In the genomic region with DNA sequence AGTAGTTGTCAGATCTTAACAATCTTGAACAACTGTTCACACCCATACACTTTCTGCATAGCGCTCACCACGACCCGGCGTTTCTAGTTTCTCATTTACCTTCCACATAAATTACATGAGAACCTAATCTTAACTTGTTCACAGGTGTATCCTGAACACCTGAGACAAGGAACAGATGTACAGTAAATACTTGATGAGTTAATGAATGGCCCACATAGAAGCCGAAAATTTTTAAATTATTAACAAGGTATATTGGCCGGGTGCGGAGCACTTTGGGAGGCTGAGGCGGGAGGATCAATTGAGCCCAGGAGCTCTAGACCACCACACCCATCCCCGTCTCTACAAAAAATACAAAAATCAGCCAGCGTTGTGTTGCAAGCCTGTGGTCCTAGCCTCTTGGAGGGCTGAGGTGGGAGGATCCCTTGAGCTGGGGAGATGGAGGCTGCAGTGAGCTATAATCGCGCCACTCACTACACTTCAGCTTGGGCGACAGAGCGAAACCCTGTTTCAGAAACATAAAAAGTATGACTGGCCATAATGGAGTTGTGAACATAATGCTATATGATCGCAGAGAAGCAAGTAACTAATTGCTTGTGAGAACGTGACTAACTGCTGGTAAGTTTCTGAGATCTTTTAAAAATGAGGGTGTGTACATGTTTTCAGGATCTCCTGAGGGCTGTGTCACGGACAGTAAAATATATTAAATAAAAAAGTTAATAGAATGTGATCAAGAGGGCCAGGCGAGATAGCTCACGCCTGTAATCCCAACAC, we compare ENCODE assay signal across 8 cellular contexts. TPM values are rescaled to one million over a fixed set of nuclear protein-coding genes. Genes with fewer than 3 reads are reported as not detected.
DNase-seq lines count a peak whose midpoint lies in the region; TF ChIP-seq lines count a peak whose summit lies in the region.

No MANE protein-coding gene starts in this region.

- H3K4me1 ChIP-seq in breast epithelium = peaks cover 0 to 16% of the 10 kb centered on the region in 2 donors
- H3K4me1 ChIP-seq in mucosa of stomach (ENCODE audit: control insufficient read depth, insufficient read depth, low read length) = peaks cover 7% of the 10 kb centered on the region

- H3K27ac Mint-ChIP-seq in CD14-positive monocyte = peak overlapping the region; percentile 94 to 99 (median 98)

- no peak for DNase-seq in CD14-positive monocyte (ENCODE audit: low spot score)
- DNase-seq in HL-60 (ENCODE audit: low read depth in 1 of 2, low spot score in 1 of 2) = no peak
- no peak for DNase-seq in breast epithelium (ENCODE audit: low spot score in 2 of 2)
- no peak for DNase-seq in GOT3 (lab: John Stamatoyannopoulos, UW)
- DNase-seq in mesenteric fat pad (ENCODE audit: low spot score) = no peak
- no peak for DNase-seq in DMS79 (lab: John Stamatoyannopoulos, UW)
- DNase-seq in RKO (ENCODE audit: low spot score) = no peak

- H3K9me3 ChIP-seq in breast epithelium = no peaks in the 10 kb centered on the region
- no peaks in the 10 kb centered on the region for H3K9me3 ChIP-seq in mucosa of stomach (ENCODE audit: control insufficient read depth, low read length)

- no peak for TF ChIP-seq POLR2A in breast epithelium (IDR thresholded peaks at IDR 0.05)

- peak overlapping the region; percentile 69 for H3K9ac ChIP-seq in mucosa of stomach (ENCODE audit: low read length)

- intact Hi-C loops in CD14-positive monocyte (cut with micrococcal nuclease) (loop anchor here in 1 of 2 donors (10.0 kb wide), 1 partner anchor 662 kb away; a partner anchor contains a TSS), breast epithelium (cut with DNase I; ENCODE audit: low total_unique reads) (no loop called here)

- peaks cover 0 to 3% (median 0%) of the 10 kb centered on the region in 3 donors for H3K27me3 Mint-ChIP-seq in CD14-positive monocyte (ENCODE audit: low read depth in 3 of 3)

- H3K27ac ChIP-seq in HL-60 (replicated peaks) = peak overlapping the region; percentile 92
- H3K27ac ChIP-seq in breast epithelium = peak overlapping the region; percentile 97

- H3K9me3 Mint-ChIP-seq in CD14-positive monocyte = no peaks in the 10 kb centered on the region

- H3K36me3 ChIP-seq in breast epithelium (no peaks in the 10 kb centered on the region), mucosa of stomach (ENCODE audit: control insufficient read depth, insufficient read depth, low read length) (no peaks in the 10 kb centered on the region)

- TF ChIP-seq CTCF in CD14-positive monocyte (IDR thresholded peaks at IDR 0.05) = no peak
- no peak for TF ChIP-seq CTCF in HL-60 (IDR thresholded peaks at IDR 0.05; ENCODE audit: insufficient read depth, low read length)
- no peak for TF ChIP-seq CTCF in breast epithelium (IDR thresholded peaks at IDR 0.05)

- no peaks in the 10 kb centered on the region for H3K36me3 Mint-ChIP-seq in CD14-positive monocyte

- peaks cover 26% of the 10 kb centered on the region for H3K4me1 Mint-ChIP-seq in CD14-positive monocyte

- H3K27me3 ChIP-seq in HL-60 (ENCODE audit: insufficient read depth, poor library complexity, severe bottlenecking) = no peaks in the 10 kb centered on the region
- H3K27me3 ChIP-seq in breast epithelium = no peaks in the 10 kb centered on the region
- H3K27me3 ChIP-seq in mucosa of stomach (ENCODE audit: control insufficient read depth, insufficient read depth, low read length) = no peaks in the 10 kb centered on the region

- H3K4me3 Mint-ChIP-seq in CD14-positive monocyte = peak overlapping the region; percentile 93 to 98

- peak overlapping the region; percentile 76 for H3K4me3 ChIP-seq in HL-60 (replicated peaks; ENCODE audit: insufficient read depth, low read length)
- peak overlapping the region; percentile 80 to 99 (median 94) for H3K4me3 ChIP-seq in breast epithelium
- peak overlapping the region; percentile 18 for H3K4me3 ChIP-seq in mucosa of stomach (ENCODE audit: low read length)

RNA-seq across cellular contexts. Expression of a gene that starts 1.0 kb away (rescaled TPM):
- 10 to 100 TPM; 20.5 to 33.5 TPM for polyA plus RNA-seq in CD14-positive monocyte
- 10 to 100 TPM; 27.4 to 63.2 (median 61.9) TPM for total RNA-seq in breast epithelium
- 46.1 TPM for total RNA-seq in mesenteric fat pad

RNA-seq across cellular contexts. Expression of a gene that starts 20.2 kb away (rescaled TPM):
- polyA plus RNA-seq in CD14-positive monocyte = 10 to 100 TPM; 19.4 to 20.1 TPM
- total RNA-seq in breast epithelium (10 to 100 TPM; 46.4 to 72.4 (median 68.1) TPM), mesenteric fat pad (52.2 TPM)

Comparison
In these comparisons a context has a peak if more than half of its experiments do, and no peak if none do; other contexts are left out.
1. H3K4me3 ChIP-seq: peak in every context shown above with its lines; median percentile 94 in breast epithelium; 76 in HL-60; 18 in mucosa of stomach.